ENCODE assay signal across 2 cellular contexts in genomic region chr1:8009043-8010002, GRCh38.
TF ChIP-seq lines count a peak whose summit lies in the region.

No MANE protein-coding gene starts in this region.

TF ChIP-seq in IMR-90, 13 proteins besides CTCF, POLR2A, EP300 and RAD21:
- TF ChIP-seq, protein P1, sequence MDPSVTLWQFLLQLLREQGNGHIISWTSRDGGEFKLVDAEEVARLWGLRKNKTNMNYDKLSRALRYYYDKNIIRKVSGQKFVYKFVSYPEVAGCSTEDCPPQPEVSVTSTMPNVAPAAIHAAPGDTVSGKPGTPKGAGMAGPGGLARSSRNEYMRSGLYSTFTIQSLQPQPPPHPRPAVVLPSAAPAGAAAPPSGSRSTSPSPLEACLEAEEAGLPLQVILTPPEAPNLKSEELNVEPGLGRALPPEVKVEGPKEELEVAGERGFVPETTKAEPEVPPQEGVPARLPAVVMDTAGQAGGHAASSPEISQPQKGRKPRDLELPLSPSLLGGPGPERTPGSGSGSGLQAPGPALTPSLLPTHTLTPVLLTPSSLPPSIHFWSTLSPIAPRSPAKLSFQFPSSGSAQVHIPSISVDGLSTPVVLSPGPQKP (IDR thresholded peaks at IDR 0.05; ENCODE audit: borderline replicate concordance, low read depth, low read length), result no peak
- TF ChIP-seq, protein P2, sequence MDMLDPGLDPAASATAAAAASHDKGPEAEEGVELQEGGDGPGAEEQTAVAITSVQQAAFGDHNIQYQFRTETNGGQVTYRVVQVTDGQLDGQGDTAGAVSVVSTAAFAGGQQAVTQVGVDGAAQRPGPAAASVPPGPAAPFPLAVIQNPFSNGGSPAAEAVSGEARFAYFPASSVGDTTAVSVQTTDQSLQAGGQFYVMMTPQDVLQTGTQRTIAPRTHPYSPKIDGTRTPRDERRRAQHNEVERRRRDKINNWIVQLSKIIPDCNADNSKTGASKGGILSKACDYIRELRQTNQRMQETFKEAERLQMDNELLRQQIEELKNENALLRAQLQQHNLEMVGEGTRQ (IDR thresholded peaks at IDR 0.05; ENCODE audit: low read depth, low read length), result no peak
- no peak for TF ChIP-seq SMC3 (IDR thresholded peaks at IDR 0.05; ENCODE audit: low read depth, low read length)
- no peak for TF ChIP-seq FOS (IDR thresholded peaks at IDR 0.05; ENCODE audit: low read depth, low read length)
- TF ChIP-seq MXI1 (IDR thresholded peaks at IDR 0.05; ENCODE audit: borderline replicate concordance, low read depth, low read length), result no peak
- no peak for TF ChIP-seq CEBPB (IDR thresholded peaks at IDR 0.05; ENCODE audit: low read depth, low read length)
- no peak for TF ChIP-seq NFE2L2 (IDR thresholded peaks at IDR 0.05; ENCODE audit: low read depth, low read length)
- no peak for TF ChIP-seq MAZ (IDR thresholded peaks at IDR 0.05; ENCODE audit: borderline replicate concordance, low read depth, low read length)
- no peak for TF ChIP-seq CHD1 (IDR thresholded peaks at IDR 0.05; ENCODE audit: low read depth, low read length)
- TF ChIP-seq RFX5 (IDR thresholded peaks at IDR 0.05; ENCODE audit: low read depth, low read length), result no peak
- TF ChIP-seq MAFK (IDR thresholded peaks at IDR 0.05; ENCODE audit: low read depth, low read length), result no peak
- TF ChIP-seq BHLHE40 (IDR thresholded peaks at IDR 0.05; ENCODE audit: low read depth, low read length), result no peak

TF ChIP-seq in endothelial cell of umbilical vein, 7 proteins besides CTCF, POLR2A, EP300 and RAD21:
- TF ChIP-seq POLR2AphosphoS5 (IDR thresholded peaks at IDR 0.05; ENCODE audit: insufficient read depth, low read depth, low read length) (peak; percentile 22), JUN (IDR thresholded peaks at IDR 0.05; ENCODE audit: borderline replicate concordance, insufficient read depth, insufficient read length, low read depth) (no peak)
